Comparison of ENCODE assay signal across 7 cellular contexts in the genomic region with DNA sequence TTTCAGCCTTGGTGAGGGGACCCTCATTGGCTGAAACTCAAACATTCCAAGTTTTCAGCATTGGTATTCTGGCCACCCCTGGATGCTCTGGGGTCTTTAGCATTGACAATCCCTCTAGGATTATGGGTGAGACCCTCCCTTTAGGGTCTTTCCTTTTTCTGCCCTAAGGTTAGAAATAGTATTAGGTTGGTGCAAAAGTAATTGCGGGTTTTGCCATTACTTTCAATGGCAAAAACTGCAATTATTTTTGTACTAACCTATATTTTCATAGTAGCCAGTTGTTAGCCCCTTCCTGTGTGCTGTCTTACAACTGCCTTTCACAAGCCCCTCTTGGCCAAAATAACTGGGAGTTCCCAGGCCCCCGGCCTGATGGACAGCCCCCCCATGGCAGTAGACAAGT.
"Had no signal": no experiment of that assay in that cellular context is flagged by ENCODE, and none has a peak within 500 bp of the region (broad histone marks: within the 10 kb centered on the region; RNA-seq: fewer than 3 reads in every experiment).

No MANE protein-coding gene starts in this region.

- ATAC-seq: HCT116 had no signal

- H3K4me1 ChIP-seq: HAP-1 had no signal

- DNase-seq: GM23248, GOT3, H7, KG1 had no signal

- FAIRE-seq: HTR-8/SVneo had no signal

- H3K9me3 ChIP-seq: HAP-1 had no signal

- H3K36me3 ChIP-seq: HAP-1 had no signal

- H3K27ac ChIP-seq: GM23248 had no signal

- H3K4me3 ChIP-seq: GM23248, HAP-1 had no signal

- H2AFZ ChIP-seq: GM23248 had no signal

- H3K9ac ChIP-seq: GM23248 had no signal
